8 cellular contexts compared by ENCODE assay signal in genomic region chrX:112678831-112679230, GRCh38. TPM values are rescaled to one million over a fixed set of nuclear protein-coding genes. Genes with fewer than 3 reads are reported as not detected.
DNase-seq lines count a peak whose midpoint lies in the region; ATAC-seq, FAIRE-seq and TF ChIP-seq lines count a peak whose summit lies in the region.

No MANE protein-coding gene starts in this region.

- H3K4me2 ChIP-seq in BLaER1 = peak overlapping the region; percentile 75

- peak; percentile 52 for ATAC-seq in GM19328 (IDR thresholded peaks at IDR 0.05; ENCODE audit: unreplicated experiment)
- ATAC-seq in HG03039 (IDR thresholded peaks at IDR 0.05; ENCODE audit: unreplicated experiment) = peak; percentile 49

- intact Hi-C loops in Calu3 (cut with micrococcal nuclease; ENCODE audit: unreplicated experiment) = no loop called here
- intact Hi-C loops in MCF 10A (cut with micrococcal nuclease) = no loop called here

- H3K4me3 ChIP-seq in BLaER1 = no peak overlapping the region

- peak overlapping the region; percentile 40 for H3K27ac Mint-ChIP-seq in activated CD4-positive, alpha-beta memory T cell treated with anti-CD3 and anti-CD28 coated beads, Interleukin-2, amount 10 ng/mL, durations not matched to agents 7 days and 5 days
- H3K27ac Mint-ChIP-seq in Calu3 (ENCODE audit: unreplicated experiment) (no peak overlapping the region), MCF 10A (ENCODE audit: low read depth, unreplicated experiment) (no peak overlapping the region)

- peak overlapping the region; percentile 47 for H3K4me3 Mint-ChIP-seq in activated CD4-positive, alpha-beta memory T cell treated with anti-CD3 and anti-CD28 coated beads, Interleukin-2, amount 10 ng/mL, durations not matched to agents 7 days and 5 days
- H3K4me3 Mint-ChIP-seq in Calu3 (ENCODE audit: low read depth, unreplicated experiment) (no peak overlapping the region), MCF 10A (ENCODE audit: unreplicated experiment) (no peak overlapping the region)

- peaks cover 1% of the 10 kb centered on the region; the same call in 1 of the 2 replicates for H3K9me3 ChIP-seq in BLaER1

- H3K27ac ChIP-seq in BLaER1 = no peak overlapping the region

- BruUV-seq in Calu3 (replicated peaks; lab: Mats Ljungman, UMichigan) (no TSS peak), MCF 10A (replicated peaks; lab: Mats Ljungman, UMichigan) (no TSS peak)

- no peaks in the 10 kb centered on the region for H3K27me3 Mint-ChIP-seq in activated CD4-positive, alpha-beta memory T cell treated with anti-CD3 and anti-CD28 coated beads, Interleukin-2, amount 10 ng/mL, durations not matched to agents 7 days and 5 days
- H3K27me3 Mint-ChIP-seq in Calu3 (ENCODE audit: unreplicated experiment) = peaks cover 24% of the 10 kb centered on the region
- peaks cover 56% of the 10 kb centered on the region for H3K27me3 Mint-ChIP-seq in MCF 10A (ENCODE audit: insufficient read depth, unreplicated experiment)

- no peaks in the 10 kb centered on the region for H4K20me1 ChIP-seq in BLaER1

- POLR2A ChIA-PET in activated CD4-positive, alpha-beta memory T cell treated with anti-CD3 and anti-CD28 coated beads, Interleukin-2, amount 10 ng/mL, durations not matched to agents 7 days and 5 days (lab: Charles Lee) = no interaction called here
- POLR2A ChIA-PET in MCF 10A (lab: Yijun Ruan, JAX) = no interaction called here

- H3K9me3 Mint-ChIP-seq in activated CD4-positive, alpha-beta memory T cell treated with anti-CD3 and anti-CD28 coated beads, Interleukin-2, amount 10 ng/mL, durations not matched to agents 7 days and 5 days = no peaks in the 10 kb centered on the region
- H3K9me3 Mint-ChIP-seq in Calu3 (ENCODE audit: low read depth, unreplicated experiment) (no peaks in the 10 kb centered on the region), MCF 10A (ENCODE audit: unreplicated experiment) (peaks cover 9% of the 10 kb centered on the region)

- H3K36me3 ChIP-seq in BLaER1 = no peaks in the 10 kb centered on the region

- H3K4me1 ChIP-seq in BLaER1 = peaks cover 9% of the 10 kb centered on the region; the same call in 1 of the 2 replicates

- FAIRE-seq in D721Med (lab: Jason Lieb, UNC) = no peak

- no peak for TF ChIP-seq CTCF in D721Med (IDR thresholded peaks at IDR 0.05; ENCODE audit: insufficient read depth, missing control alignments)
- no peak for TF ChIP-seq CTCF in Calu3 (IDR thresholded peaks at IDR 0.05; ENCODE audit: unreplicated experiment)
- no peak for TF ChIP-seq CTCF in MCF 10A (IDR thresholded peaks at IDR 0.05; ENCODE audit: unreplicated experiment)

- CTCF ChIA-PET in activated CD4-positive, alpha-beta memory T cell treated with anti-CD3 and anti-CD28 coated beads, Interleukin-2, amount 10 ng/mL, durations not matched to agents 7 days and 5 days (lab: Charles Lee) = no interaction called here
- CTCF ChIA-PET in Calu3 (lab: Charles Lee) = no interaction called here
- CTCF ChIA-PET in MCF 10A (lab: Yijun Ruan, JAX) = no interaction called here

- peaks cover 21% of the 10 kb centered on the region for H3K4me1 Mint-ChIP-seq in activated CD4-positive, alpha-beta memory T cell treated with anti-CD3 and anti-CD28 coated beads, Interleukin-2, amount 10 ng/mL, durations not matched to agents 7 days and 5 days
- H3K4me1 Mint-ChIP-seq in Calu3 (ENCODE audit: low read depth, unreplicated experiment) = peaks cover 7% of the 10 kb centered on the region
- H3K4me1 Mint-ChIP-seq in MCF 10A (ENCODE audit: insufficient read depth, unreplicated experiment) = peaks cover 5% of the 10 kb centered on the region

- DNase-seq in activated CD4-positive, alpha-beta memory T cell treated with anti-CD3 and anti-CD28 coated beads, Interleukin-2, amount 10 ng/mL, durations not matched to agents 7 days and 5 days = no peak
- DNase-seq in NAMALWA (ENCODE audit: low spot score) (no peak), D721Med (ENCODE audit: insufficient read length, low spot score) (no peak), Calu3 (no peak), MCF 10A (ENCODE audit: unreplicated experiment) (no peak)

- H3K27me3 ChIP-seq in BLaER1 = peaks cover 95% of the 10 kb centered on the region

- no peaks in the 10 kb centered on the region for H3K36me3 Mint-ChIP-seq in activated CD4-positive, alpha-beta memory T cell treated with anti-CD3 and anti-CD28 coated beads, Interleukin-2, amount 10 ng/mL, durations not matched to agents 7 days and 5 days (ENCODE audit: low read depth)
- H3K36me3 Mint-ChIP-seq in Calu3 (ENCODE audit: insufficient read depth, unreplicated experiment) (peaks cover 4% of the 10 kb centered on the region), MCF 10A (ENCODE audit: insufficient read depth, unreplicated experiment) (no peaks in the 10 kb centered on the region)

- no peak overlapping the region for H3K9ac ChIP-seq in BLaER1

RNA-seq across cellular contexts. Expression of gene LHFPL1, which starts 0.9 kb away (rescaled TPM):
- under 1 TPM in 1 of 2 experiments, not detected in 1; 0.18 TPM for total RNA-seq in activated CD4-positive, alpha-beta memory T cell treated with anti-CD3 and anti-CD28 coated beads, Interleukin-2, amount 10 ng/mL, durations not matched to agents 7 days and 5 days
- total RNA-seq in Calu3 (2022) (not detected in 2 replicates), MCF 10A (2022) (not detected in 2 replicates)
